24 cellular contexts compared by ENCODE assay signal in genomic region chr1:17040135-17040534, GRCh38. TPM values are rescaled to one million over a fixed set of nuclear protein-coding genes. Genes with fewer than 3 reads are reported as not detected.
"Had no signal": no experiment of that assay in that cellular context is flagged by ENCODE, and none has a peak within 500 bp of the region (broad histone marks: within the 10 kb centered on the region; RNA-seq: fewer than 3 reads in every experiment).

No MANE protein-coding gene starts in this region.

- H3K27ac Mint-ChIP-seq: mesothelial cell of epicardium; natural killer cell treated with Interleukin-12 subunit alpha and Interleukin-12 subunit beta and Interleukin-15 and Interleukin-18, amount 100 ng/mL, for 72 hours; neural progenitor cell; stimulated activated memory B cell treated with anti-CD40 and anti-IgM and Interleukin-4, amounts not matched to agents 10 μg/mL and 1 μg/mL and 100 μg/mL, for 72 hours had no signal

- H3K4me1 ChIP-seq: neural progenitor cell, prostate gland had no signal

- H3K4me3 Mint-ChIP-seq: mesothelial cell of epicardium; naive B cell; natural killer cell treated with Interleukin-12 subunit alpha and Interleukin-12 subunit beta and Interleukin-15 and Interleukin-18, amount 100 ng/mL, for 72 hours; neural progenitor cell; stimulated activated memory B cell treated with anti-CD40 and anti-IgM and Interleukin-4, amounts not matched to agents 10 μg/mL and 1 μg/mL and 100 μg/mL, for 72 hours had no signal

- ATAC-seq: left lobe of liver; mucosa of descending colon; natural killer cell treated with Interleukin-12 subunit alpha and Interleukin-12 subunit beta and Interleukin-15 and Interleukin-18, amount 100 ng/mL, for 72 hours; right cardiac atrium; stimulated activated memory B cell treated with anti-CD40 and anti-IgM and Interleukin-4, amounts not matched to agents 10 μg/mL and 1 μg/mL and 100 μg/mL, for 72 hours; stimulated activated naive CD8-positive, alpha-beta T cell treated with anti-CD3 and anti-CD28 coated beads, Interleukin-15, Interleukin-2, amounts not matched to agents 100 U/mL and 50 U/mL, for 24 hours; upper lobe of right lung had no signal

- H3K36me3 ChIP-seq: neural progenitor cell had no signal

- H3K27ac ChIP-seq: dorsolateral prefrontal cortex, neural progenitor cell, prostate gland, sigmoid colon, suprapubic skin, transverse colon, upper lobe of right lung, vagina had no signal

- H3K9ac ChIP-seq: neural progenitor cell had no signal

- H3K27me3 ChIP-seq: dorsolateral prefrontal cortex, neural progenitor cell, sigmoid colon, suprapubic skin, transverse colon, upper lobe of right lung, vagina had no signal

- H2AFZ ChIP-seq: neural progenitor cell had no signal

- H3K27me3 Mint-ChIP-seq: naive B cell; natural killer cell treated with Interleukin-12 subunit alpha and Interleukin-12 subunit beta and Interleukin-15 and Interleukin-18, amount 100 ng/mL, for 72 hours; stimulated activated memory B cell treated with anti-CD40 and anti-IgM and Interleukin-4, amounts not matched to agents 10 μg/mL and 1 μg/mL and 100 μg/mL, for 72 hours had no signal

- H3K9me3 Mint-ChIP-seq: mesothelial cell of epicardium; naive B cell; natural killer cell treated with Interleukin-12 subunit alpha and Interleukin-12 subunit beta and Interleukin-15 and Interleukin-18, amount 100 ng/mL, for 72 hours; neural progenitor cell; stimulated activated memory B cell treated with anti-CD40 and anti-IgM and Interleukin-4, amounts not matched to agents 10 μg/mL and 1 μg/mL and 100 μg/mL, for 72 hours had no signal

- H3K4me2 ChIP-seq: neural progenitor cell had no signal

- DNase-seq: cortex of kidney; dorsolateral prefrontal cortex; effector CD4-positive, alpha-beta T cell; hypothalamus; kidney; mesenchymal stem cell; mucosa of descending colon; naive B cell; right cardiac atrium; sigmoid colon; stimulated activated CD4-positive, alpha-beta T cell treated with anti-CD3 and anti-CD28 coated beads, Interleukin-2, amount 100 ng/mL, for 24 hours; stimulated activated CD4-positive, alpha-beta T cell treated with anti-CD3 and anti-CD28 coated beads, Interleukin-4, amount 100 ng/mL, for 24 hours; stimulated activated naive CD8-positive, alpha-beta T cell treated with anti-CD3 and anti-CD28 coated beads, Interleukin-15, Interleukin-2, amounts not matched to agents 100 U/mL and 50 U/mL, for 24 hours; transverse colon; upper lobe of right lung had no signal

- H3K9me3 ChIP-seq: mucosa of descending colon, prostate gland, sigmoid colon, suprapubic skin, transverse colon, upper lobe of right lung, vagina had no signal

- H3K4me3 ChIP-seq: dorsolateral prefrontal cortex, lung, mucosa of descending colon, neural progenitor cell, prostate gland, sigmoid colon, suprapubic skin, transverse colon, upper lobe of right lung, vagina had no signal

RNA-seq across cellular contexts. Expression of gene MFAP2, which starts 59.7 kb away (rescaled TPM):
- total RNA-seq: natural killer cell treated with Interleukin-12 subunit alpha and Interleukin-12 subunit beta and Interleukin-15 and Interleukin-18, amount 100 ng/mL, for 72 hours had no signal
